9 cellular contexts compared by ENCODE assay signal in the genomic region with DNA sequence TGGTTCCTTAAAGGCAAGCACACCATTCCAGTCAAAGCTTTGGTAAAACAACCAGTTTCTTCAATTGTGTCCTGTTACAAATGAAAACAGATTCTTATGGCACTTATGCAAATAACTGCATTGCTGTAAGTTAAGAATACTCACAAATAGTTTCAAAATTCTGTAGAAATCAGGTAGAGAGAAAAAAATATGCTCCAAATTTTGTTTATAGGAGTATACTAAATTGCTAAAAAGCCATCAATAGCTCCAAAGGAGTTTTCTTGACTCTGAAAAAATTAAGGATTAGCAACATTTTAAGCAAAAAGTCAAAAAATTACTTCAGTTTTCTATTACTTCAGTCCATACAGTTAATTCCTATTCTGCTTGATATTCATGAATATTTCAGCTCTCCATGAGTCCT.
"Had no signal": no experiment of that assay in that cellular context is flagged by ENCODE, and none has a peak within 500 bp of the region (broad histone marks: within the 10 kb centered on the region; RNA-seq: fewer than 3 reads in every experiment).

No MANE protein-coding gene starts in this region.

- H2AFZ ChIP-seq: GM23338 had no signal

- DNase-seq: H9, HCEC 1CT, HFFc6, IMR-90 had no signal

- H3K4me3 ChIP-seq: GM23338, K562 had no signal

- H3K4me2 ChIP-seq: GM23338 had no signal

- FAIRE-seq: H1, H54, HTR-8/SVneo, K562 had no signal
